8 cellular contexts compared by ENCODE assay signal in the genomic region with DNA sequence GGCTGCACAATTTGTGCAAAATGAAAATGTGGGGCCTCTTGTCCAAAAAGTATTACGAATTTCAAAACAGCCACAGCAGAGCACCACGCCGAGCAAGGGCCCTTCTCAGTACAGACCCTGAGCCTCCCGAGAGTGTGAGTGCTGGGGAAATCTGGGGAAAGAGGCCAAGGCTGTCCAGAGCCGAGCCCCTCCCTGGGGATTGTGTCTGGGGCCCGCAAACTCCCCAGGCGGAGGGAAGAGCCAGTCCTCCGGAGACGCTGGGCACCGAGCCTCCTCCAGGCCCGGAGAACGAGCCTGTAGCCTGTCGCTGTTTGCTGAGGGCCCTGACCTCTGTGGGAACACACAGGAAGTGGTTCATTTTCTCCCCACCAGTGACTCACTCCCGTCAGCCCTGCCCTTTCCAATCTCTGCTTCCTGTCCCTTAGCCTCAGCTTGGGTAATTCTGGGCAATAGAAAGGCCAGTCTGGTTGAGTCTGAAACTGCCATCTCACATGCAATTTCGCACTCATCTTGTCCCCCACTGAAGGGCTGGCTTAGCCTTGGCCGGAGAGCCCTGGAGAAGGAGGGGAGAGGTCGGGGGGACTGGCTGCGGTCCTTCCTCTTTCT. TPM values are rescaled to one million over a fixed set of nuclear protein-coding genes. Genes with fewer than 3 reads are reported as not detected.
DNase-seq lines count a peak whose midpoint lies in the region; TF ChIP-seq lines count a peak whose summit lies in the region.

No MANE protein-coding gene starts in this region.

- DNase-seq in GM12864 (ENCODE audit: low read depth), result peak; percentile 88
- peak; percentile 98 for DNase-seq in HCEC 1CT
- DNase-seq in MV-4-11 (lab: John Stamatoyannopoulos, UW), result peak; percentile 98
- DNase-seq in activated CD4-positive, alpha-beta T cell treated with anti-CD3 and anti-CD28 coated beads, Interleukin-2, amount 50 U/mL, for 1 hour, result peak; percentile 49
- DNase-seq in dorsolateral prefrontal cortex, result peak in 1 of 10 donors; percentile 34
- peak; percentile 81 for DNase-seq in mucosa of gallbladder (ENCODE audit: low spot score)
- DNase-seq in stimulated activated CD8-positive, alpha-beta memory T cell treated with anti-CD3 and anti-CD28 coated beads, Interleukin-7, amount 100 ng/mL, for 1 hour (ENCODE audit: low read depth in 2 of 2), result peak; percentile 46 to 50
- DNase-seq in NCI-H1092 (lab: John Stamatoyannopoulos, UW), result no peak

- peak overlapping the region in 54 of 59 donors; percentile 6 to 87 (median 62) for H3K27ac ChIP-seq in dorsolateral prefrontal cortex

- H3K4me3 ChIP-seq in GM12864 (ENCODE audit: low read depth, low read length) (peak overlapping the region; percentile 49), dorsolateral prefrontal cortex (peak overlapping the region in 3 of 59 donors; percentile 1 to 15 (median 15))

- intact Hi-C loops in dorsolateral prefrontal cortex (cut with DNase I), result loop anchor here (10.0 kb wide), 2 partner anchors 441 to 1771 kb away; partner anchors contain the start of gene SDK1 (in 1 of the 2)

- TF ChIP-seq CTCF in GM12864 (IDR thresholded peaks at IDR 0.05; ENCODE audit: low read depth, low read length, missing control alignments), result no peak
- TF ChIP-seq CTCF in dorsolateral prefrontal cortex (IDR thresholded peaks at IDR 0.05 in 54 of 56, conservative IDR thresholded peaks at IDR 0.05 in 2 of 56; ENCODE audit: low read depth in 1 of 56, partially characterized antibody in 56 of 56), result no peak

- H3K27me3 ChIP-seq in dorsolateral prefrontal cortex, result no peaks in the 10 kb centered on the region

RNA-seq across cellular contexts. Expression of gene GNA12, which starts 19.5 kb away (rescaled TPM):
- total RNA-seq in dorsolateral prefrontal cortex (100 to 1,000 TPM in 12 of 120 experiments, 10 to 100 TPM in 108; 45.2 to 162 (median 67.4) TPM), mucosa of gallbladder (48.5 TPM)
